ENCODE assay signal across 25 cellular contexts in the genomic region with DNA sequence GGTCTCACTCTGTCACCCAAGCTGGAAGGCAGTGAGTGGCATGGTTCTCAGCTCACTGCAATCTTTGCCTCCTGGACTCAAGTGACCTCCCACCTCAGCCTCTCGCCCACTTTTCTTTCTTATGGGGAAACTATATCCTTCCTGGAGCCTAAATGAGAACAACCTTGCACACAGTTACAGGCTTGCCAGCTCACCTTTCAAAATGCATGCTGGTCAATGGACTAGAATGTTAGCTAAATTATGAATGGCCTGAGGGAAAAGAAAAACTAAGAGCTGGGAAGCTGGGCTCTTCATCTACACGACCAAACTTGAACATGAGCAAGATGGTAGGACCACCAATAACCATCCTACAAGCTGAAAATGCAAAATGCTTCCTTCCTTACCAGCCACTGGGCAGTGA. TPM values are rescaled to one million over a fixed set of nuclear protein-coding genes. Genes with fewer than 3 reads are reported as not detected.
DNase-seq lines count a peak whose midpoint lies in the region; ATAC-seq and TF ChIP-seq lines count a peak whose summit lies in the region.
"Had no signal": no experiment of that assay in that cellular context is flagged by ENCODE, and none has a peak within 500 bp of the region (broad histone marks: within the 10 kb centered on the region; RNA-seq: fewer than 3 reads in every experiment).

No MANE protein-coding gene starts in this region.

- no peaks in the 10 kb centered on the region for H3K36me3 ChIP-seq in PC-9 (ENCODE audit: low read depth)
- peaks cover 4% of the 10 kb centered on the region for H3K36me3 ChIP-seq in mesendoderm (ENCODE audit: control insufficient read depth, insufficient read depth, low read length)
- H3K36me3 ChIP-seq: BE2C, BLaER1 had no signal

- ATAC-seq in GM21529 (IDR thresholded peaks at IDR 0.05; ENCODE audit: unreplicated experiment), result no peak
- ATAC-seq: GM12878 had no signal

- peak overlapping the region; percentile 45 for H2BK120ac ChIP-seq in mesendoderm (ENCODE audit: low read depth, low read length)

- peak overlapping the region; percentile 87 for H2BK5ac ChIP-seq in mesendoderm (ENCODE audit: low read length)

- H4K20me1 ChIP-seq in PC-9 (ENCODE audit: insufficient read depth), result no peaks in the 10 kb centered on the region

- WGBS in mesendoderm (ENCODE audit: extremely low coverage, insufficient coverage, low lambda C conversion rate), result no CpG with 5 or more reads among the region's 2 CpGs

- H2BK15ac ChIP-seq in mesendoderm (replicated peaks; ENCODE audit: low read depth), result no peak overlapping the region

- H3K27ac ChIP-seq in PC-9 (peak overlapping the region; percentile 99), mesendoderm (ENCODE audit: low read depth, low read length) (peak overlapping the region; percentile 64), dorsolateral prefrontal cortex (peak overlapping the region in 1 of 59 donors; percentile 91)
- H3K27ac ChIP-seq: BLaER1 had no signal

- TF ChIP-seq CTCF in PC-9 (conservative IDR thresholded peaks at IDR 0.05), result no peak
- TF ChIP-seq CTCF in dorsolateral prefrontal cortex (IDR thresholded peaks at IDR 0.05 in 54 of 56, conservative IDR thresholded peaks at IDR 0.05 in 2 of 56; ENCODE audit: low read depth in 1 of 56, partially characterized antibody in 56 of 56), result no peak

- H4K5ac ChIP-seq in mesendoderm (ENCODE audit: low read length), result peak overlapping the region; percentile 85

- intact Hi-C loops in PC-9 (cut with micrococcal nuclease; ENCODE audit: unreplicated experiment) (no loop called here), dorsolateral prefrontal cortex (cut with DNase I) (no loop called here)

- H3K4me2 ChIP-seq in PC-9 (peak overlapping the region; percentile 71), mesendoderm (ENCODE audit: low read length) (no peak overlapping the region)
- H3K4me2 ChIP-seq: BLaER1 had no signal

- H3K9me3 ChIP-seq in PC-9 (ENCODE audit: insufficient read depth, low read depth), result no peaks in the 10 kb centered on the region
- H3K9me3 ChIP-seq: BE2C, BLaER1 had no signal

- peak overlapping the region; percentile 51 for H3K9ac ChIP-seq in mesendoderm (ENCODE audit: low read length)
- H3K9ac ChIP-seq: BLaER1 had no signal

- H2AK5ac ChIP-seq in mesendoderm (ENCODE audit: low read length), result peak overlapping the region; percentile 68

- H3K4me1 ChIP-seq in PC-9 (replicated peaks; ENCODE audit: insufficient read depth), result peaks cover 66% of the 10 kb centered on the region
- peaks cover 59% of the 10 kb centered on the region for H3K4me1 ChIP-seq in mesendoderm (ENCODE audit: control insufficient read depth, low read depth, low read length)
- H3K4me1 ChIP-seq: BE2C had no signal

- peak overlapping the region; percentile 80 for H3K56ac ChIP-seq in mesendoderm (ENCODE audit: low read length)

- no peaks in the 10 kb centered on the region for H3K27me3 ChIP-seq in PC-9 (ENCODE audit: insufficient read depth, low read depth)
- H3K27me3 ChIP-seq in mesendoderm (ENCODE audit: insufficient read depth, low read length, poor library complexity), result peaks cover 5% of the 10 kb centered on the region
- peaks cover 7 to 77% (median 47%) of the 10 kb centered on the region in 45 donors for H3K27me3 ChIP-seq in dorsolateral prefrontal cortex

- POLR2A ChIA-PET in PC-9 (lab: Charles Lee; ENCODE audit: unreplicated experiment), result interaction anchor here (0.6 to 0.7 kb wide), 2 partner anchors 98 to 345 kb away, joined by 4 to 6 read pairs; no protein-coding TSS in a partner anchor

- H4K8ac ChIP-seq in mesendoderm (ENCODE audit: low read depth, low read length), result no peak overlapping the region

- peak overlapping the region; percentile 71 for H3K4ac ChIP-seq in mesendoderm (ENCODE audit: low read depth, low read length)

- H3K18ac ChIP-seq in mesendoderm (ENCODE audit: low read length), result peak overlapping the region; percentile 85

- peaks cover 57% of the 10 kb centered on the region for H3F3A ChIP-seq in PC-9 (ENCODE audit: insufficient read depth, low read depth)

- peak in 1 of 2 experiments; percentile 83 for DNase-seq in PC-9
- no peak for DNase-seq in mesendoderm
- no peak for DNase-seq in dorsolateral prefrontal cortex
- no peak for DNase-seq in NCI-H345 treated with DMSO at 0.1 percent for 48 hours (lab: John Stamatoyannopoulos, UW; ENCODE audit: unreplicated experiment)
- DNase-seq: 8988T; ACHN; BE2C; C1 segment of cervical spinal cord; CD4-positive, alpha-beta memory T cell; CD4-positive, CD25-positive, alpha-beta regulatory T cell; CD8-positive, alpha-beta memory T cell; COR-L47; DMS 273 treated with DMSO at 0.1 percent for 48 hours; DMS153; DMS53; DMS79; DND-41; EL; GDM1 had no signal

- BruUV-seq in PC-9 (replicated peaks; lab: Mats Ljungman, UMichigan), result no TSS peak

- H3K79me1 ChIP-seq in mesendoderm (ENCODE audit: low read length), result peaks cover 12% of the 10 kb centered on the region

- H3K79me2 ChIP-seq in PC-9 (ENCODE audit: low read depth) (peaks cover 36% of the 10 kb centered on the region), mesendoderm (ENCODE audit: control insufficient read depth, insufficient read depth, low read length) (peaks cover 10% of the 10 kb centered on the region)

- H3K4me3 ChIP-seq in PC-9, result peak overlapping the region; percentile 30; the same call in 1 of the 2 replicates
- no peak overlapping the region for H3K4me3 ChIP-seq in mesendoderm (ENCODE audit: low read length)
- no peak overlapping the region for H3K4me3 ChIP-seq in dorsolateral prefrontal cortex
- H3K4me3 ChIP-seq: BLaER1, GM12878 had no signal

- peak overlapping the region; percentile 38 for H3K23ac ChIP-seq in mesendoderm (ENCODE audit: low read length)

- CTCF ChIA-PET in PC-9 (lab: Charles Lee), result interaction anchor here (0.6 kb wide), 1 partner anchor 866 kb away, joined by 3 read pairs; no protein-coding TSS in a partner anchor

- H3K9me2 ChIP-seq in PC-9 (ENCODE audit: insufficient read depth), result no peaks in the 10 kb centered on the region

- no peak overlapping the region for H2AFZ ChIP-seq in PC-9

RNA-seq across cellular contexts. Expression of gene LHX1, which starts 10.6 kb away (rescaled TPM):
- total RNA-seq in PC-9 (2021) (9.1 and 12.3 TPM in 2 replicates), dorsolateral prefrontal cortex (1 to 10 TPM in 9 of 120 experiments, under 1 TPM in 32, not detected in 79; 0.14 to 1.8 (median 0.49) TPM)
- polyA plus RNA-seq in mesendoderm (2013, experiment 1 of 2), result 20.5 TPM
- 18.4 TPM for polyA plus RNA-seq in mesendoderm (2013, experiment 2 of 2)
- total RNA-seq: A673; CD4-positive, alpha-beta memory T cell; CD4-positive, CD25-positive, alpha-beta regulatory T cell; GM12878 had no signal
- polyA plus RNA-seq: AG04450; CD14-positive monocyte; CD4-positive, alpha-beta memory T cell; CD8-positive, alpha-beta memory T cell; GM12878 had no signal

RNA-seq across cellular contexts. Expression of gene AATF, which starts 22.1 kb away (rescaled TPM):
- total RNA-seq in PC-9 (2021), result 71.4 and 79.6 TPM in 2 replicates
- polyA plus RNA-seq in mesendoderm (2013, experiment 1 of 2), result 118 TPM
- 114 TPM for polyA plus RNA-seq in mesendoderm (2013, experiment 2 of 2)
- total RNA-seq in dorsolateral prefrontal cortex, result 10 to 100 TPM; 23.9 to 55.3 (median 33.6) TPM
